Comparison of ENCODE assay signal across 20 cellular contexts in the genomic region with DNA sequence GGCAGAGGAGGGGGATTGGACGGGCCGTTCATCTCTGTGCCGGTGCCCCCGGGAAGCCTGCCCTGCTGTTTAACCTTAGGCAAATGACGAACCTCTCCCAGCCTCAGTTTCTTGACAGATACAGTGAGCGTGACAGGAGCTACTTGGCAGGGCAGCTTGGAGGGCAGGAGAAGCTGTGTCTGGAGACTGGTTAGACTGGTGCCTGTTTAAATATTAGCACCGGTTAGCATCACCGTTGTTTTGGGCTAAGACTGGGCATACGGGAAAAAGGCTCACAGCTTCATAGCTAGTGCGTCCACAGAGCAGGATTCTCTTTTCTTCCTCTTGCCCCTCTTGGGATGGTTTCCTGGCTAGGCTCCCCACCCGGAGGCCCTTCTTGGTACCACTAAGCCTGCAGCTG.
"Had no signal": no experiment of that assay in that cellular context is flagged by ENCODE, and none has a peak within 500 bp of the region (broad histone marks: within the 10 kb centered on the region; RNA-seq: fewer than 3 reads in every experiment).

No MANE protein-coding gene starts in this region.

- H3K27me3 Mint-ChIP-seq: activated naive CD8-positive, alpha-beta T cell; memory B cell; naive thymus-derived CD4-positive, alpha-beta T cell had no signal

- H3K4me3 Mint-ChIP-seq: activated naive CD8-positive, alpha-beta T cell; activated T-cell treated with anti-CD3 and anti-CD28 coated beads, Interleukin-2, amount 50 U/mL, for 72 hours; endodermal cell; memory B cell; naive thymus-derived CD4-positive, alpha-beta T cell had no signal

- H3K9me3 Mint-ChIP-seq: activated T-cell treated with anti-CD3 and anti-CD28 coated beads, Interleukin-2, amount 50 U/mL, for 72 hours; endodermal cell; memory B cell had no signal

- DNase-seq: activated CD4-positive, alpha-beta T cell treated with anti-CD3 and anti-CD28 coated beads, Interleukin-2, amount 50 U/mL, for 4 hours; activated gamma-delta T cell; activated T-cell treated with anti-CD3 and anti-CD28 coated beads, Interleukin-2, amount 50 U/mL, for 72 hours; endodermal cell; foreskin fibroblast; kidney glomerular epithelial cell; naive thymus-derived CD4-positive, alpha-beta T cell; pancreas; retina; stimulated activated CD4-positive, alpha-beta T cell treated with anti-CD3 and anti-CD28 coated beads, Interleukin-12 subunit alpha, Interleukin-12 subunit beta, amount 100 ng/mL, for 4 hours; stimulated activated CD4-positive, alpha-beta T cell treated with anti-CD3 and anti-CD28 coated beads, Interleukin-1b, Interleukin-23, amount 100 ng/mL, for 48 hours; stimulated activated CD8-positive, alpha-beta memory T cell treated with anti-CD3 and anti-CD28 coated beads, Interleukin-4, amount 100 ng/mL, for 48 hours; stimulated activated naive CD4-positive, alpha-beta T cell treated with Interleukin-2 at 50 U/mL for 16 hours; SW 1271; T-helper 2 cell; transverse colon had no signal

- H3K27ac ChIP-seq: epithelial cell of prostate had no signal

- H3K9me3 ChIP-seq: pancreas, transverse colon had no signal

- FAIRE-seq: colon, pancreas had no signal

- H3K4me1 Mint-ChIP-seq: endodermal cell, memory B cell had no signal

- ATAC-seq: activated T-cell treated with anti-CD3 and anti-CD28 coated beads, Interleukin-2, amount 50 U/mL, for 72 hours; naive thymus-derived CD4-positive, alpha-beta T cell had no signal

- H3K27ac Mint-ChIP-seq: activated naive CD8-positive, alpha-beta T cell; activated T-cell treated with anti-CD3 and anti-CD28 coated beads, Interleukin-2, amount 50 U/mL, for 72 hours; endodermal cell; memory B cell had no signal

- H3K4me3 ChIP-seq: pancreas, transverse colon had no signal

- H3K36me3 ChIP-seq: pancreas, transverse colon had no signal
